ENCODE assay signal across 1 cellular context in the genomic region with DNA sequence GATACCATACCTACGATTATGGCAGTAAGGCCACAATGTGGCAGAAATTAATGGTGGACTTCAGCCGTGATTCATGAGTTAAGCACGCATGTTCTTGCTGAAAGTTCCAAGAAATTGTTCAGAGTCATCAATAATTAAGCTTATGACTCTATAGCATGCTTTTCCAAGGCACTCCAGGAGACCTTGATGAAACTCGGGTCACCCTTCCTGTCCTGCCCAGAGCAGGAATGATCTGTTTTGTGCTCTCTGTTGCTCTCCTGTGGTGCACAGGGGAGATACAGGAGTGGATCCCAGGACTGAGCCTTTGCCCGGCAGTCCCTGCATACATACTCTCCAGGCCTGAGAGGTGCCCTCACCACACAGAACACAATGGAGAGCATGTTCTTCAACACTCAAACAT.
TF ChIP-seq lines count a peak whose summit lies in the region.

No MANE protein-coding gene starts in this region.

TF ChIP-seq in H1, 55 proteins besides CTCF, POLR2A, EP300 and RAD21:
- no peak for TF ChIP-seq KDM5A (IDR thresholded peaks at IDR 0.05; ENCODE audit: low read length)
- no peak for TF ChIP-seq EZH2 (IDR thresholded peaks at IDR 0.05; ENCODE audit: low read depth, low read length, severe bottlenecking)
- no peak for TF ChIP-seq SRF (IDR thresholded peaks at IDR 0.05; ENCODE audit: low read depth, low read length)
- no peak for TF ChIP-seq TBP (IDR thresholded peaks at IDR 0.05; ENCODE audit: low read depth, low read length)
- TF ChIP-seq SIRT6 (IDR thresholded peaks at IDR 0.05; ENCODE audit: low read length), result no peak
- no peak for TF ChIP-seq CHD1 (IDR thresholded peaks at IDR 0.05; ENCODE audit: low read depth, low read length)
- TF ChIP-seq TEAD4 (IDR thresholded peaks at IDR 0.05; ENCODE audit: low read depth, low read length), result 0 out of 2 replicates have a peak, but pooled peaks have one; percentile 27
- no peak for TF ChIP-seq POLR2AphosphoS5 (IDR thresholded peaks at IDR 0.05; ENCODE audit: low read depth, low read length)
